1 cellular context compared by ENCODE assay signal in the genomic region with DNA sequence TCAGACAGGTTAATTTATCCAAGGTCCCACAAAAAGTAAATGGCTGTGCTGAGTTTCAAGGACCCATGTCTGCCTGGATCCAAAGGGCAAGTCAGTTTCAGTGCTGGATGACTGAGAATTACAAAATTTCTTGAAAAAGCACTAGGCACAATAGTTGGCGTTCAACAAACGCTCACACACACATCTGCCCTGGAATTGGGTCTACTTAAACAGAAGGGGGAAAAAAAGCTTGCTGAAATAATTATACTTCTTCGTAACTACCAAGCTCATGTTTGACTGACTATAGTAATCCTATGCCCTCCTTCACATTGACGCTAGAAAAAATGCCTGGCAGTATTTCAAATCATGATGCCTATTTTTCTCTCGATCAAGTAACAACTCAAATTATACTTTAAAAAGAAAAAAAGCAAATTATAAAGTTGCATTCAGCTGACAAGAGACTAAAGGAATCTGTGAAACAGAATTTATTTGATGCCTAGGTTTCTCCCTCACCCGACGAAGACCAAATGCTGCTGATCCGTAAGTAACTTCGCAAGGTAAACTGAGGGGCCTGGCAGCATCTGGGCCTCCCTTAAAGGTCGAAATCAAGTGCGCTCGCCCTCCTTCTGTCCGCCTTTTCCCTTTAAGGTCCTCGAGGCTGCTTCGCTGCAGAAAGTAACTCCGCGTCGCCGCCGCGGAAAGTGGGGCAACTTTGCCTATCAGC.
TF ChIP-seq lines count a peak whose summit lies in the region.

No MANE protein-coding gene starts in this region.

TF ChIP-seq in GM23338, 12 proteins besides CTCF, POLR2A, EP300 and RAD21 (continued from another document):
- no peak for TF ChIP-seq STAT1 (IDR thresholded peaks at IDR 0.05; ENCODE audit: unreplicated experiment)
- TF ChIP-seq ZNF331 (CRISPR knock-in tag; IDR thresholded peaks at IDR 0.05; ENCODE audit: low read depth), result no peak
- no peak for TF ChIP-seq ETS1 (IDR thresholded peaks at IDR 0.05)
- TF ChIP-seq, protein P1, sequence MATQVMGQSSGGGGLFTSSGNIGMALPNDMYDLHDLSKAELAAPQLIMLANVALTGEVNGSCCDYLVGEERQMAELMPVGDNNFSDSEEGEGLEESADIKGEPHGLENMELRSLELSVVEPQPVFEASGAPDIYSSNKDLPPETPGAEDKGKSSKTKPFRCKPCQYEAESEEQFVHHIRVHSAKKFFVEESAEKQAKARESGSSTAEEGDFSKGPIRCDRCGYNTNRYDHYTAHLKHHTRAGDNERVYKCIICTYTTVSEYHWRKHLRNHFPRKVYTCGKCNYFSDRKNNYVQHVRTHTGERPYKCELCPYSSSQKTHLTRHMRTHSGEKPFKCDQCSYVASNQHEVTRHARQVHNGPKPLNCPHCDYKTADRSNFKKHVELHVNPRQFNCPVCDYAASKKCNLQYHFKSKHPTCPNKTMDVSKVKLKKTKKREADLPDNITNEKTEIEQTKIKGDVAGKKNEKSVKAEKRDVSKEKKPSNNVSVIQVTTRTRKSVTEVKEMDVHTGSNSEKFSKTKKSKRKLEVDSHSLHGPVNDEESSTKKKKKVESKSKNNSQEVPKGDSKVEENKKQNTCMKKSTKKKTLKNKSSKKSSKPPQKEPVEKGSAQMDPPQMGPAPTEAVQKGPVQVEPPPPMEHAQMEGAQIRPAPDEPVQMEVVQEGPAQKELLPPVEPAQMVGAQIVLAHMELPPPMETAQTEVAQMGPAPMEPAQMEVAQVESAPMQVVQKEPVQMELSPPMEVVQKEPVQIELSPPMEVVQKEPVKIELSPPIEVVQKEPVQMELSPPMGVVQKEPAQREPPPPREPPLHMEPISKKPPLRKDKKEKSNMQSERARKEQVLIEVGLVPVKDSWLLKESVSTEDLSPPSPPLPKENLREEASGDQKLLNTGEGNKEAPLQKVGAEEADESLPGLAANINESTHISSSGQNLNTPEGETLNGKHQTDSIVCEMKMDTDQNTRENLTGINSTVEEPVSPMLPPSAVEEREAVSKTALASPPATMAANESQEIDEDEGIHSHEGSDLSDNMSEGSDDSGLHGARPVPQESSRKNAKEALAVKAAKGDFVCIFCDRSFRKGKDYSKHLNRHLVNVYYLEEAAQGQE (IDR thresholded peaks at IDR 0.05; ENCODE audit: unreplicated experiment), result no peak
- TF ChIP-seq POLR2AphosphoS5 (IDR thresholded peaks at IDR 0.05; ENCODE audit: low read depth), result no peak
- TF ChIP-seq NANOG (IDR thresholded peaks at IDR 0.05; ENCODE audit: borderline replicate concordance), result no peak
- no peak for TF ChIP-seq EZH2 (IDR thresholded peaks at IDR 0.05; ENCODE audit: low read depth, unreplicated experiment)
- no peak for TF ChIP-seq JUNB (IDR thresholded peaks at IDR 0.05; ENCODE audit: unreplicated experiment)
